9 cellular contexts compared by ENCODE assay signal in the genomic region with DNA sequence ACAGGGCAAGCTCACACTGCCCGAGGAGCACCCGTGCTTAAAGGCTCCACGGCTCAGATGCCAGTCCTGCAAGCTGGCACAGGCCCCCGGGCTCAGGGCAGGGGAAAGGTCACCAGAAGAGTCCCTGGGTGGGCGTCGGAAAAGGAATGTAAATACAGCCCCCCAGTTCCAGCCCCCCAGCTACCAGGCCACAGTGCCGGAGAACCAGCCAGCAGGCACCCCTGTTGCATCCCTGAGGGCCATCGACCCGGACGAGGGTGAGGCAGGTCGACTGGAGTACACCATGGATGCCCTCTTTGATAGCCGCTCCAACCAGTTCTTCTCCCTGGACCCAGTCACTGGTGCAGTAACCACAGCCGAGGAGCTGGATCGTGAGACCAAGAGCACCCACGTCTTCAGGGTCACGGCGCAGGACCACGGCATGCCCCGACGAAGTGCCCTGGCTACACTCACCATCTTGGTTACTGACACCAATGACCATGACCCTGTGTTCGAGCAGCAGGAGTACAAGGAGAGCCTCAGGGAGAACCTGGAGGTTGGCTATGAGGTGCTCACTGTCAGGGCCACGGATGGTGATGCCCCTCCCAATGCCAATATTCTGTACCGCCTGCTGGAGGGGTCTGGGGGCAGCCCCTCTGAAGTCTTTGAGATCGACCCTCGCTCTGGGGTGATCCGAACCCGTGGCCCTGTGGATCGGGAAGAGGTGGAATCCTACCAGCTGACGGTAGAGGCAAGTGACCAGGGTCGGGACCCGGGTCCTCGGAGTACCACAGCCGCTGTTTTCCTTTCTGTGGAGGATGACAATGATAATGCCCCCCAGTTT. TPM values are rescaled to one million over a fixed set of nuclear protein-coding genes. Genes with fewer than 3 reads are reported as not detected.
A peak's percentile ranks its signal among the peaks of the same experiment; 100 is the strongest.
DNase-seq lines count a peak whose midpoint lies in the region; ATAC-seq, FAIRE-seq and TF ChIP-seq lines count a peak whose summit lies in the region.
"Had no signal": no experiment of that assay in that cellular context is flagged by ENCODE, and none has a peak within 500 bp of the region (broad histone marks: within the 10 kb centered on the region; RNA-seq: fewer than 3 reads in every experiment).

No MANE protein-coding gene starts in this region.

- H3K27ac Mint-ChIP-seq in T-cell, result no peak overlapping the region

- peaks cover 7 to 23% (median 11%) of the 10 kb centered on the region in 3 donors for H3K4me1 Mint-ChIP-seq in T-cell

- POLR2A ChIA-PET in T-cell (lab: Charles Lee), result interaction anchor here in 1 of 2 donors (0.6 kb wide), 1 partner anchor 562 kb away, joined by 3 read pairs; no protein-coding TSS in a partner anchor

- TF ChIP-seq CTCF in left ventricle myocardium inferior (IDR thresholded peaks at IDR 0.05; ENCODE audit: borderline replicate concordance), result no peak
- TF ChIP-seq CTCF in sigmoid colon (IDR thresholded peaks at IDR 0.05), result no peak

- FAIRE-seq in GM12892 (lab: Jason Lieb, UNC), result no peak

- no peaks in the 10 kb centered on the region for H3K36me3 ChIP-seq in left ventricle myocardium inferior
- H3K36me3 ChIP-seq in sigmoid colon, result no peaks in the 10 kb centered on the region

- H3K4me1 ChIP-seq in left ventricle myocardium inferior, result peaks cover 38% of the 10 kb centered on the region
- H3K4me1 ChIP-seq in sigmoid colon, result peaks cover 0 to 43% (median 40%) of the 10 kb centered on the region in 4 donors

- no peaks in the 10 kb centered on the region for H3K9me3 ChIP-seq in left ventricle myocardium inferior (replicated peaks)
- H3K9me3 ChIP-seq in sigmoid colon, result no peaks in the 10 kb centered on the region

- H3K27me3 Mint-ChIP-seq in T-cell, result peaks cover 0 to 6% of the 10 kb centered on the region in 2 donors

- H3K27ac ChIP-seq in left ventricle myocardium inferior (replicated peaks) (no peak overlapping the region), sigmoid colon (peak overlapping the region in 2 of 4 donors; percentile 39 to 56)

- H3K27me3 ChIP-seq in left ventricle myocardium inferior (ENCODE audit: low read depth), result peaks cover 42% of the 10 kb centered on the region
- no peaks in the 10 kb centered on the region for H3K27me3 ChIP-seq in sigmoid colon

- peak overlapping the region; percentile 65 to 67 (median 65) for H3K4me3 Mint-ChIP-seq in T-cell

- H3K4me3 ChIP-seq in left ventricle myocardium inferior, result peak overlapping the region; percentile 73
- H3K4me3 ChIP-seq in sigmoid colon, result peak overlapping the region; percentile 34 to 85 (median 66)

- no peaks in the 10 kb centered on the region for H3K9me3 Mint-ChIP-seq in T-cell

- TF ChIP-seq EP300 in sigmoid colon (IDR thresholded peaks at IDR 0.05), result no peak

- intact Hi-C loops in left ventricle myocardium inferior (cut with micrococcal nuclease), result no loop called here
- intact Hi-C loops in sigmoid colon (cut with DNase I), result no loop called here

- CTCF ChIA-PET in T-cell (lab: Charles Lee), result no interaction called here

- DNase-seq in GM12892 (ENCODE audit: insufficient read length) (peak; percentile 14), T-cell (no peak), left ventricle myocardium inferior (no peak), sigmoid colon (peak; percentile 69), NCI-H1417 treated with DMSO at 0.1 percent for 48 hours (lab: John Stamatoyannopoulos, UW) (no peak)
- DNase-seq: NCI-H526 treated with DMSO at 0.1 percent for 48 hours had no signal

- ATAC-seq in T-cell (replicated peaks in 1 of 4) (no peak), esophagus mucosa (no peak), HG02623 (IDR thresholded peaks at IDR 0.05; ENCODE audit: unreplicated experiment) (no peak), HG02763 (IDR thresholded peaks at IDR 0.05; ENCODE audit: unreplicated experiment) (no peak)

- no peaks in the 10 kb centered on the region for H3K36me3 Mint-ChIP-seq in T-cell

- TF ChIP-seq POLR2A in GM12892 (IDR thresholded peaks at IDR 0.05; ENCODE audit: low read depth, low read length), result no peak
- TF ChIP-seq POLR2A in sigmoid colon (IDR thresholded peaks at IDR 0.05), result no peak

- 84 to 93% methylated on average over 33 of the region's 33 CpGs for WGBS in sigmoid colon, 2 donors

RNA-seq across cellular contexts. Expression of a gene that starts 1.3 kb away (rescaled TPM):
- polyA plus RNA-seq in GM12892 (2012; ENCODE audit: missing spikeins), result 0.25 TPM
- 1 to 10 TPM; 4.1 to 5.3 (median 4.7) TPM for total RNA-seq in T-cell
- total RNA-seq in left ventricle myocardium inferior, result 4.2 TPM
- total RNA-seq in sigmoid colon, result 10 to 100 TPM in 1 of 4 donors, 1 to 10 TPM in 3; 3.6 to 10.8 (median 5.3) TPM
- 1 to 10 TPM in 1 of 3 donors, under 1 TPM in 2; under 0.01 to 3.3 (median under 0.01) TPM for polyA plus RNA-seq in sigmoid colon
- 41.6 TPM for total RNA-seq in esophagus mucosa

RNA-seq across cellular contexts. Expression of a gene that starts 32.3 kb away (rescaled TPM):
- 2.4 TPM for polyA plus RNA-seq in GM12892 (2012; ENCODE audit: missing spikeins)
- 1 to 10 TPM in 2 of 5 donors, under 1 TPM in 3; 0.35 to 1.6 (median 0.72) TPM for total RNA-seq in T-cell
- total RNA-seq in left ventricle myocardium inferior, result 0.80 TPM
- 10 to 100 TPM in 1 of 4 donors, 1 to 10 TPM in 3; 2.3 to 13.6 (median 7.4) TPM for total RNA-seq in sigmoid colon
- polyA plus RNA-seq in sigmoid colon, result 10 to 100 TPM in 1 of 3 donors, 1 to 10 TPM in 2; 3.0 to 12.2 (median 3.6) TPM
- total RNA-seq in esophagus mucosa, result 10.9 TPM

RNA-seq across cellular contexts. Expression of a gene that starts 36.9 kb away (rescaled TPM):
- polyA plus RNA-seq in GM12892 (2012; ENCODE audit: missing spikeins), result 87.9 TPM
- total RNA-seq in T-cell (100 to 1,000 TPM; 106 to 192 (median 173) TPM), left ventricle myocardium inferior (92.0 TPM), sigmoid colon (100 to 1,000 TPM; 106 to 160 (median 148) TPM), esophagus mucosa (154 TPM)
- polyA plus RNA-seq in sigmoid colon, result 100 to 1,000 TPM; 100 to 135 (median 108) TPM

RNA-seq across cellular contexts. Expression of a gene that starts 56.1 kb away (rescaled TPM):
- not detected for polyA plus RNA-seq in GM12892 (2012; ENCODE audit: missing spikeins)
- total RNA-seq in T-cell, result not detected
- 0.22 TPM for total RNA-seq in left ventricle myocardium inferior
- not detected for total RNA-seq in sigmoid colon
- not detected for polyA plus RNA-seq in sigmoid colon
- 0.76 TPM for total RNA-seq in esophagus mucosa

Comparison
In these comparisons a context has a peak if more than half of its experiments do, and no peak if none do; other contexts are left out.
1. DNase-seq: peak in GM12892 (single experiment) and sigmoid colon (single experiment); none in T-cell (0 of 34), left ventricle myocardium inferior (single experiment) and NCI-H1417 treated with DMSO at 0.1 percent for 48 hours (single experiment).